Comparison of ENCODE assay signal across 21 cellular contexts in the genomic region with DNA sequence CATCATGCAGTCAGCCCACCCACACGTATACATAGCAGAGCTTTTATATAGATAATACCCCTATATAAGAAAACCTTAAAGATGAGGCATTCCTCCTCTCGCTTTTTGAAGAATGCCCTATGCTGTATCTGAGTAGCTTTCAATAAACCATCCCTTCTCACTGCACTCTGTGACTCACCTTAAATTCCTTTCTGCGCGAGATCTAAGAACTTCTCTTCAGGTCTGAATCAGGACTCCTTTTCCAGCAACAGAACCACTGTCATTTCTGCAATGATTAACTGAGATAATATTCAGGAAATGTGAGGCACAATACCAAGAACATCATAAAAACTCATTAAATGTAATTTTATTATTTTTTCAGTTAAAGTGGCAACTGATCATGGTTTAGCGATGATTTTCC.
DNase-seq lines count a peak whose midpoint lies in the region; ATAC-seq, FAIRE-seq and TF ChIP-seq lines count a peak whose summit lies in the region.
"Had no signal": no experiment of that assay in that cellular context is flagged by ENCODE, and none has a peak within 500 bp of the region (broad histone marks: within the 10 kb centered on the region; RNA-seq: fewer than 3 reads in every experiment).

No MANE protein-coding gene starts in this region.

- H3K4me2 ChIP-seq in astrocyte (ENCODE audit: low read length) = no peak overlapping the region
- H3K4me2 ChIP-seq: GM23338 had no signal

- H3K79me2 ChIP-seq in astrocyte (ENCODE audit: insufficient read depth, low read length) = no peaks in the 10 kb centered on the region

- peak; percentile 45 for DNase-seq in HS-27A (ENCODE audit: low read depth)
- peak; percentile 77 for DNase-seq in astrocyte (ENCODE audit: low read depth)
- DNase-seq in kidney epithelial cell (ENCODE audit: low read depth) = peak; percentile 67
- DNase-seq in NCI-H187 treated with DMSO at 0.1 percent for 48 hours (lab: John Stamatoyannopoulos, UW) = no peak
- no peak for DNase-seq in GM03348 (ENCODE audit: low spot score)
- DNase-seq in NCI-H2107 treated with DMSO at 0.1 percent for 48 hours (lab: John Stamatoyannopoulos, UW; ENCODE audit: unreplicated experiment) = no peak
- DNase-seq: activated CD4-positive, CD25-positive, alpha-beta regulatory T cell treated with anti-CD3 and anti-CD28 coated beads, Interleukin-2, amount 50 U/mL, for 72 hours; activated CD8-positive, alpha-beta T cell treated with anti-CD3 and anti-CD28 coated beads, Interleukin-2, amount 10 ng/mL, durations not matched to agents 7 days and 5 days; activated gamma-delta T cell treated with Interleukin-2 at 50 U/mL for 16 hours; activated T-cell treated with anti-CD3 and anti-CD28 coated beads, Interleukin-2, amount 50 U/mL, for 1 hour; AML-193; CD8-positive, alpha-beta memory T cell; DMS79; KBM-7; NCI-H146; Right ventricle myocardium superior; SW 1271 had no signal

- peaks cover 45% of the 10 kb centered on the region for H3K4me1 ChIP-seq in astrocyte (ENCODE audit: insufficient read depth, low read length)

- no peaks in the 10 kb centered on the region for H3K9me3 Mint-ChIP-seq in astrocyte (ENCODE audit: unreplicated experiment)
- H3K9me3 Mint-ChIP-seq: CD8-positive, alpha-beta memory T cell; GM23338 had no signal

- no peak overlapping the region for H3K9ac ChIP-seq in astrocyte (ENCODE audit: low read length)

- peak; percentile 94 for FAIRE-seq in astrocyte (lab: Jason Lieb, UNC)
- FAIRE-seq: GM19239 had no signal

- no peaks in the 10 kb centered on the region for H3K27me3 Mint-ChIP-seq in astrocyte (ENCODE audit: low read depth, unreplicated experiment)

- H3K36me3 ChIP-seq in astrocyte (ENCODE audit: insufficient read depth, low read length) (no peaks in the 10 kb centered on the region), kidney epithelial cell (ENCODE audit: control insufficient read depth, insufficient read depth, low read length) (no peaks in the 10 kb centered on the region)
- H3K36me3 ChIP-seq: cardiac muscle cell had no signal

- H4K20me1 ChIP-seq in astrocyte (ENCODE audit: insufficient read depth, low read length) = no peaks in the 10 kb centered on the region

- H3K27ac Mint-ChIP-seq in astrocyte (ENCODE audit: unreplicated experiment) = peak overlapping the region; percentile 1
- H3K27ac Mint-ChIP-seq: activated CD8-positive, alpha-beta T cell treated with anti-CD3 and anti-CD28 coated beads, Interleukin-2, amount 10 ng/mL, durations not matched to agents 7 days and 5 days; CD8-positive, alpha-beta memory T cell; GM23338 had no signal

- TF ChIP-seq POLR2A in GM18505 (IDR thresholded peaks at IDR 0.05; ENCODE audit: borderline replicate concordance, extremely low read depth, insufficient read depth, insufficient read length) = no peak

- H3K36me3 Mint-ChIP-seq in astrocyte (ENCODE audit: low read depth, unreplicated experiment) = no peaks in the 10 kb centered on the region
- H3K36me3 Mint-ChIP-seq: CD8-positive, alpha-beta memory T cell had no signal

- H3K9me3 ChIP-seq in astrocyte (ENCODE audit: insufficient read depth, low read depth, low read length) = no peaks in the 10 kb centered on the region

- H3K4me3 Mint-ChIP-seq in astrocyte (ENCODE audit: unreplicated experiment) = no peak overlapping the region
- H3K4me3 Mint-ChIP-seq: activated CD8-positive, alpha-beta T cell treated with anti-CD3 and anti-CD28 coated beads, Interleukin-2, amount 10 ng/mL, durations not matched to agents 7 days and 5 days; CD8-positive, alpha-beta memory T cell; GM23338 had no signal

- no peak overlapping the region for H2AFZ ChIP-seq in astrocyte (ENCODE audit: low read depth, low read length)
- H2AFZ ChIP-seq: GM23338 had no signal

- H3K27ac ChIP-seq in astrocyte (ENCODE audit: low read depth, low read length) = peak overlapping the region; percentile 44
- H3K27ac ChIP-seq: cardiac muscle cell had no signal

- H3K27me3 ChIP-seq in astrocyte (ENCODE audit: insufficient read depth, low read length) = no peaks in the 10 kb centered on the region
- H3K27me3 ChIP-seq in kidney epithelial cell (ENCODE audit: control insufficient read depth, insufficient read depth, low read length) = no peaks in the 10 kb centered on the region
- H3K27me3 ChIP-seq: cardiac muscle cell had no signal

- TF ChIP-seq CTCF in astrocyte (IDR thresholded peaks at IDR 0.05; ENCODE audit: insufficient read depth, low read depth, low read length) (no peak), kidney epithelial cell (IDR thresholded peaks at IDR 0.05; ENCODE audit: insufficient read depth, low read length, poor library complexity, severe bottlenecking) (no peak)

- H3K4me3 ChIP-seq in astrocyte (ENCODE audit: insufficient read depth, low read depth, low read length) (no peak overlapping the region), kidney epithelial cell (ENCODE audit: low read depth, low read length) (no peak overlapping the region)
- H3K4me3 ChIP-seq: cardiac muscle cell, GM23338 had no signal

- no peak for ATAC-seq in GM18505 (IDR thresholded peaks at IDR 0.05; ENCODE audit: unreplicated experiment)
- ATAC-seq: activated CD8-positive, alpha-beta T cell treated with anti-CD3 and anti-CD28 coated beads, Interleukin-2, amount 10 ng/mL, durations not matched to agents 7 days and 5 days; GM23338 had no signal

- H3K4me1 Mint-ChIP-seq in astrocyte (ENCODE audit: low read depth, unreplicated experiment) = peaks cover 59% of the 10 kb centered on the region
- H3K4me1 Mint-ChIP-seq: CD8-positive, alpha-beta memory T cell had no signal

Comparison
In these comparisons a context has a peak if more than half of its experiments do, and no peak if none do; other contexts are left out.
1. DNase-seq: peak in HS-27A (single experiment), astrocyte (single experiment) and kidney epithelial cell (single experiment); none in NCI-H187 treated with DMSO at 0.1 percent for 48 hours (single experiment), GM03348 (single experiment) and NCI-H2107 treated with DMSO at 0.1 percent for 48 hours (single experiment).